Comparison of ENCODE assay signal across 29 cellular contexts in genomic region chr6:10545482-10545881, GRCh38. TPM values are rescaled to one million over a fixed set of nuclear protein-coding genes. Genes with fewer than 3 reads are reported as not detected.
DNase-seq lines count a peak whose midpoint lies in the region; ATAC-seq and TF ChIP-seq lines count a peak whose summit lies in the region.
"Had no signal": no experiment of that assay in that cellular context is flagged by ENCODE, and none has a peak within 500 bp of the region (broad histone marks: within the 10 kb centered on the region; RNA-seq: fewer than 3 reads in every experiment).

No MANE protein-coding gene starts in this region.

- H4K91ac ChIP-seq in trophoblast cell (ENCODE audit: low read depth, low read length) = no peak overlapping the region

- no peaks in the 10 kb centered on the region for H3K36me3 Mint-ChIP-seq in immature natural killer cell

- H2BK120ac ChIP-seq in trophoblast cell (ENCODE audit: insufficient read depth, low read length, poor library complexity) = no peak overlapping the region

- no peak for ATAC-seq in omental fat pad (ENCODE audit: low FRiP score)
- ATAC-seq: CD8-positive, alpha-beta T cell; esophagus mucosa; lower lobe of right lung; T-cell had no signal

- H3K9ac ChIP-seq in fibroblast of lung (ENCODE audit: insufficient read depth, low read length) = no peak overlapping the region
- no peak overlapping the region for H3K9ac ChIP-seq in trophoblast cell (ENCODE audit: low read length)

- H3K36me3 ChIP-seq in SJSA1 = peaks cover 21% of the 10 kb centered on the region
- H3K36me3 ChIP-seq in fibroblast of lung (ENCODE audit: control insufficient read depth, insufficient read depth, low read length) = no peaks in the 10 kb centered on the region
- H3K36me3 ChIP-seq in trophoblast cell (ENCODE audit: control insufficient read depth in 1 of 2, insufficient read depth in 2 of 2, low read length in 2 of 2) = peaks cover 3 to 4% of the 10 kb centered on the region in 2 experiments
- 0 out of 2 replicates have a peak, but pooled peaks cover 2% of the 10 kb centered on the region for H3K36me3 ChIP-seq in MG63
- H3K36me3 ChIP-seq: BE2C, lower lobe of right lung, prostate gland, tibial nerve had no signal

- no peak overlapping the region for H4K8ac ChIP-seq in trophoblast cell (ENCODE audit: low read depth, low read length)

- no peak overlapping the region for H2BK5ac ChIP-seq in trophoblast cell (ENCODE audit: low read depth, low read length, poor library complexity)

- H3K4me3 ChIP-seq in SJSA1 (no peak overlapping the region), fibroblast of lung (replicated peaks in 1 of 4; ENCODE audit: control extremely low read depth in 1 of 4, insufficient read depth in 1 of 4, low read depth in 3 of 4, low read length in 4 of 4) (no peak overlapping the region), trophoblast cell (ENCODE audit: low read depth, low read length) (no peak overlapping the region), MG63 (no peak overlapping the region)
- H3K4me3 ChIP-seq: lower lobe of right lung, prostate gland, tibial nerve had no signal

- H2AK5ac ChIP-seq in trophoblast cell (ENCODE audit: low read length) = no peak overlapping the region

- TF ChIP-seq CTCF in fibroblast of lung (conservative IDR thresholded peaks at IDR 0.05 in 1 of 2, IDR thresholded peaks at IDR 0.05 in 1 of 2; ENCODE audit: low read depth in 1 of 2, low read length in 2 of 2) (no peak), omental fat pad (IDR thresholded peaks at IDR 0.05) (no peak)

- H3K79me1 ChIP-seq in trophoblast cell (ENCODE audit: low read length) = peaks cover 7% of the 10 kb centered on the region

- H4K12ac ChIP-seq in trophoblast cell (ENCODE audit: low read depth, low read length) = no peak overlapping the region

- H3K27ac Mint-ChIP-seq in immature natural killer cell = no peak overlapping the region
- H3K27ac Mint-ChIP-seq: activated CD4-positive, alpha-beta T cell treated with anti-CD3 and anti-CD28 coated beads, Interleukin-2, amount 10 ng/mL, durations not matched to agents 24 days and 14 days; activated naive CD8-positive, alpha-beta T cell treated with anti-CD3 and anti-CD28 coated beads for 36 hours; CD8-positive, alpha-beta T cell; T-cell had no signal

- WGBS in trophoblast cell (ENCODE audit: extremely low coverage, insufficient coverage, insufficient read length) = no CpG with 5 or more reads among the region's 4 CpGs

- H3K4me2 ChIP-seq in fibroblast of lung (ENCODE audit: extremely low read depth, insufficient read depth, low read length) (peak overlapping the region; percentile 35), trophoblast cell (ENCODE audit: low read length) (no peak overlapping the region)

- H3K4me1 ChIP-seq in SJSA1 (replicated peaks) = peaks cover 9% of the 10 kb centered on the region
- H3K4me1 ChIP-seq in fibroblast of lung (ENCODE audit: control insufficient read depth, extremely low read depth, insufficient read depth, low read length) = no peaks in the 10 kb centered on the region
- peaks cover 0 to 6% of the 10 kb centered on the region in 2 experiments for H3K4me1 ChIP-seq in trophoblast cell (ENCODE audit: control insufficient read depth in 1 of 2, insufficient read depth in 2 of 2, low read length in 2 of 2)
- H3K4me1 ChIP-seq: BE2C, lower lobe of right lung, prostate gland, tibial nerve had no signal

- peak; percentile 2 for DNase-seq in EH (ENCODE audit: low read depth)
- no peak for DNase-seq in SJSA1 (ENCODE audit: low read depth in 1 of 2, low spot score in 2 of 2)
- no peak for DNase-seq in fibroblast of lung (ENCODE audit: low read depth in 2 of 2)
- no peak for DNase-seq in trophoblast cell
- no peak for DNase-seq in MG63
- DNase-seq in omental fat pad (ENCODE audit: low spot score) = no peak
- DNase-seq in immature natural killer cell = no peak
- DNase-seq in NCI-H187 (lab: John Stamatoyannopoulos, UW) = no peak
- DNase-seq: activated CD4-positive, alpha-beta T cell treated with anti-CD3 and anti-CD28 coated beads, Interleukin-2, amount 10 ng/mL, durations not matched to agents 24 days and 14 days; activated effector memory CD4-positive, alpha-beta T cell treated with anti-CD3 and anti-CD28 coated beads, Interleukin-2, amount 50 U/mL, for 16 hours; activated naive CD8-positive, alpha-beta T cell treated with anti-CD3 and anti-CD28 coated beads for 36 hours; activated T-cell treated with anti-CD3 and anti-CD28 coated beads, Interleukin-2, amount 50 U/mL, for 1 hour; anterior cingulate cortex; BE2C; caudate nucleus; CD8-positive, alpha-beta T cell; IMR-90; kidney glomerular epithelial cell; lower lobe of right lung; NCI-H1048; NCI-H187 treated with DMSO at 0.1 percent for 48 hours; NCI-H2171 treated with DMSO at 0.1 percent for 48 hours; NCI-H510A; stimulated activated CD4-positive, alpha-beta T cell treated with anti-CD3 and anti-CD28 coated beads, Interleukin-4, amount 100 ng/mL, for 1 hour; T-cell had no signal

- H3K27ac ChIP-seq in SJSA1 (peak overlapping the region; percentile 25; the same call in 1 of the 2 replicates), fibroblast of lung (ENCODE audit: insufficient read depth, low read length) (no peak overlapping the region), trophoblast cell (ENCODE audit: low read depth, low read length) (no peak overlapping the region)
- H3K27ac ChIP-seq: lower lobe of right lung, prostate gland, RWPE1 had no signal

- peak overlapping the region; percentile 35 for H2AFZ ChIP-seq in fibroblast of lung (ENCODE audit: low read length)
- H2AFZ ChIP-seq in trophoblast cell (ENCODE audit: insufficient read depth, low read length, poor library complexity) = no peak overlapping the region

- H3K9me3 Mint-ChIP-seq in immature natural killer cell = no peaks in the 10 kb centered on the region

- peak overlapping the region; percentile 22 for H2BK12ac ChIP-seq in trophoblast cell (ENCODE audit: low read length)

- H3K9me3 ChIP-seq in SJSA1 (replicated peaks) = no peaks in the 10 kb centered on the region
- H3K9me3 ChIP-seq in fibroblast of lung (ENCODE audit: control insufficient read depth, insufficient read depth, low read depth, low read length) = no peaks in the 10 kb centered on the region
- H3K9me3 ChIP-seq in trophoblast cell (ENCODE audit: insufficient read depth, low read depth, low read length) = peaks cover 1% of the 10 kb centered on the region
- H3K9me3 ChIP-seq in MG63 = no peaks in the 10 kb centered on the region
- H3K9me3 ChIP-seq: BE2C, lower lobe of right lung, prostate gland, tibial nerve had no signal

- peaks cover 2 to 7% (median 2%) of the 10 kb centered on the region in 3 donors for H3K27me3 Mint-ChIP-seq in immature natural killer cell (ENCODE audit: low read depth in 3 of 3)
- H3K27me3 Mint-ChIP-seq: activated CD4-positive, alpha-beta T cell treated with anti-CD3 and anti-CD28 coated beads, Interleukin-2, amount 10 ng/mL, durations not matched to agents 24 days and 14 days; activated naive CD8-positive, alpha-beta T cell treated with anti-CD3 and anti-CD28 coated beads for 36 hours; T-cell had no signal

- H3K18ac ChIP-seq in trophoblast cell (ENCODE audit: low read length) = no peak overlapping the region

- H3K79me2 ChIP-seq in fibroblast of lung (ENCODE audit: control insufficient read depth, insufficient read depth, low read length) (no peaks in the 10 kb centered on the region), trophoblast cell (ENCODE audit: control insufficient read depth, insufficient read depth, low read length, poor library complexity) (no peaks in the 10 kb centered on the region)

- no peak overlapping the region for H3K23ac ChIP-seq in trophoblast cell (ENCODE audit: low read length)

- H3K14ac ChIP-seq in trophoblast cell (ENCODE audit: low read length) = no peak overlapping the region

- H3K4me1 Mint-ChIP-seq in immature natural killer cell = no peaks in the 10 kb centered on the region
- H3K4me1 Mint-ChIP-seq: activated CD4-positive, alpha-beta T cell treated with anti-CD3 and anti-CD28 coated beads, Interleukin-2, amount 10 ng/mL, durations not matched to agents 24 days and 14 days had no signal

- no peak overlapping the region for H3K4me3 Mint-ChIP-seq in immature natural killer cell
- H3K4me3 Mint-ChIP-seq: activated CD4-positive, alpha-beta T cell treated with anti-CD3 and anti-CD28 coated beads, Interleukin-2, amount 10 ng/mL, durations not matched to agents 24 days and 14 days; activated naive CD8-positive, alpha-beta T cell treated with anti-CD3 and anti-CD28 coated beads for 36 hours; CD8-positive, alpha-beta T cell; T-cell had no signal

- no peak overlapping the region for H3K4ac ChIP-seq in trophoblast cell (ENCODE audit: low read depth, low read length)

- H3K27me3 ChIP-seq in SJSA1 (replicated peaks) (no peaks in the 10 kb centered on the region), fibroblast of lung (ENCODE audit: control insufficient read depth, insufficient read depth, low read length) (no peaks in the 10 kb centered on the region), trophoblast cell (ENCODE audit: insufficient read depth, low read length) (no peaks in the 10 kb centered on the region), MG63 (no peaks in the 10 kb centered on the region)
- H3K27me3 ChIP-seq: BE2C, tibial nerve had no signal

- H4K20me1 ChIP-seq in fibroblast of lung (ENCODE audit: control insufficient read depth, extremely low read depth, insufficient read depth, low read length) = no peaks in the 10 kb centered on the region

RNA-seq across cellular contexts. Expression of gene GCNT2, which starts 24.3 kb away (rescaled TPM):
- 27.3 and 38.0 TPM in 2 replicates for total RNA-seq in SJSA1 (2014; rRNA removed; shearing (Covaris generic))
- total RNA-seq in fibroblast of lung (0.77 and 2.1 TPM in 2 replicates), omental fat pad (1 to 10 TPM; 3.8 to 7.9 (median 6.0) TPM)
- polyA plus RNA-seq in fibroblast of lung (1.3 and 1.4 TPM in 2 replicates), immature natural killer cell (under 1 TPM in 2 of 3 donors, not detected in 1; 0.47 to 0.64 TPM)
- polyA plus RNA-seq in fibroblast of lung (2012) = 0.91 and 1.0 TPM in 2 replicates
- polyA minus RNA-seq in fibroblast of lung (ENCODE audit: low replicate concordance) = 0.30 and 0.47 TPM in 2 replicates
- polyA plus RNA-seq in trophoblast cell (2013) = 16.5 and 17.2 TPM in 2 replicates
- 5.6 and 6.4 TPM in 2 replicates for total RNA-seq in MG63 (2014; rRNA removed; shearing (Covaris generic); ENCODE audit: low replicate concordance)
